8 cellular contexts compared by ENCODE assay signal in the genomic region with DNA sequence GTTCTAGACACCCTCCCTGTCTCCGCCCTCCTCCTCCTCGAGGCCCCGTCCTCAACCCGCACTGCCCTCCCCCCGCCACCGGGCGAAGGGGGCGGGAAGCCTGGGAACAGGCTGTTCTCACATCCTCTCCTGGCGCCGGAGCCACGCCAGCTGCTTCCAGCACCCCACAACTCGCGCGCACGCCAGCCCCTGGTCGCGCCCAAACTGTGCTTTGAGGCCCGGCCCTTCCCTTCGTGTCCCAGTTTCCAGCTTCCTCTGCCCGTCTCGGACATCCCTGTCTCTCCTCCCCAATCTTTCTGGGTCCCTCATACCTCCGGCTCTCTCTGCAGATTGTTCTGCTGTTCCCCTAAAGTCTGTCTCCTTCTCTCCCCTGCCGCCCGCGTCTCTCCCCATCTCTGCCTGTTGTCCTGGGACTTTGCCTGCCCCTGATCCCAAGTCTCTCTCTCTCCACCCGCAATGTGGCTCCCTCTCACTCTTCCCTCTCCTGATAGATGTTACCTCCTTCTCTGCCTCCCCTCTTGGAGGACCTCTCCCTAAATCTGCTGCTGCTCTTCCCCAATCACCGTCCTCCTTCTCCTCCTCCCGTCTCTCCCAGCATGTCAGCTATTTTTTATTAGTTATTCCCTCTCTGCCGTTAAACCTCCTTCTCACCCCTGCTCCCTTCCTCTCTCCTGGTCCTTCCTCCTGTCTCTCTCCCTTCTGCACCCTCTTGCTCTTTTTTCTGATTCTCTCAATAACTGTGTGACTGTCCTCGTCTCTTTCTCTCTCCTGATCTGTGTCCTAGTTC. TPM values are rescaled to one million over a fixed set of nuclear protein-coding genes. Genes with fewer than 3 reads are reported as not detected.
DNase-seq lines count a peak whose midpoint lies in the region; ATAC-seq and TF ChIP-seq lines count a peak whose summit lies in the region.

No MANE protein-coding gene starts in this region.

- H3K79me2 ChIP-seq in neural cell (replicated peaks; ENCODE audit: insufficient read depth, low read length), result no peaks in the 10 kb centered on the region

- no peaks in the 10 kb centered on the region for H3K9me3 ChIP-seq in neural cell (ENCODE audit: low read length)

- TF ChIP-seq EP300 in neural cell (conservative IDR thresholded peaks at IDR 0.05; ENCODE audit: poor library complexity, severe bottlenecking), result no peak

- H3K27me3 Mint-ChIP-seq in activated T-cell treated with anti-CD3 and anti-CD28 coated beads, Interleukin-2, amount 50 U/mL, for 72 hours (ENCODE audit: low read depth), result peaks cover 42% of the 10 kb centered on the region

- H3K9ac ChIP-seq in neural cell (ENCODE audit: low read length), result peak overlapping the region; percentile 79

- TF ChIP-seq RAD21 in neural cell (conservative IDR thresholded peaks at IDR 0.05), result no peak

- H3K4me3 Mint-ChIP-seq in activated T-cell treated with anti-CD3 and anti-CD28 coated beads, Interleukin-2, amount 50 U/mL, for 72 hours, result no peak overlapping the region

- no peaks in the 10 kb centered on the region for H3K9me2 ChIP-seq in neural cell (ENCODE audit: insufficient read depth, low read length)

- H3K36me3 Mint-ChIP-seq in activated T-cell treated with anti-CD3 and anti-CD28 coated beads, Interleukin-2, amount 50 U/mL, for 72 hours (ENCODE audit: insufficient read depth in 2 of 2), result peaks cover 2 to 5% of the 10 kb centered on the region in 2 donors

- no peak overlapping the region for H3K27ac Mint-ChIP-seq in activated T-cell treated with anti-CD3 and anti-CD28 coated beads, Interleukin-2, amount 50 U/mL, for 72 hours

- H3K36me3 ChIP-seq in neural cell (ENCODE audit: insufficient read depth, low read length), result no peaks in the 10 kb centered on the region

- DNase-seq in Ammon's horn (ENCODE audit: low spot score), result peak; percentile 87
- DNase-seq in NCI-H748 (lab: John Stamatoyannopoulos, UW; ENCODE audit: unreplicated experiment), result peak; percentile 79
- peak; percentile 38 for DNase-seq in fibroblast of the conjunctiva (ENCODE audit: low read depth)
- DNase-seq in activated gamma-delta T cell treated with Interleukin-2 at 50 U/mL for 16 hours, result no peak
- no peak for DNase-seq in activated T-cell treated with anti-CD3 and anti-CD28 coated beads, Interleukin-2, amount 50 U/mL, for 72 hours
- DNase-seq in stimulated activated CD4-positive, alpha-beta T cell treated with anti-CD3 and anti-CD28 coated beads, Interleukin-4, amount 100 ng/mL, for 4 hours, result no peak
- DNase-seq in T-helper 9 cell, result no peak

- H3K9me3 Mint-ChIP-seq in activated T-cell treated with anti-CD3 and anti-CD28 coated beads, Interleukin-2, amount 50 U/mL, for 72 hours, result no peaks in the 10 kb centered on the region

- H3K27me3 ChIP-seq in neural cell (ENCODE audit: insufficient read depth, low read depth, low read length), result no peaks in the 10 kb centered on the region

- ATAC-seq in activated T-cell treated with anti-CD3 and anti-CD28 coated beads, Interleukin-2, amount 50 U/mL, for 72 hours (replicated peaks in 1 of 2), result no peak

- H3K4me3 ChIP-seq in neural cell (ENCODE audit: low read length), result peak overlapping the region; percentile 65

- no peak for TF ChIP-seq CTCF in neural cell (IDR thresholded peaks at IDR 0.05; ENCODE audit: poor library complexity, severe bottlenecking)

- H3K4me2 ChIP-seq in neural cell (ENCODE audit: low read length), result peak overlapping the region; percentile 79

- H4K20me1 ChIP-seq in neural cell (ENCODE audit: insufficient read depth), result no peaks in the 10 kb centered on the region

- peak overlapping the region; percentile 98 for H3K27ac ChIP-seq in neural cell (ENCODE audit: low read length)

- peaks cover 27% of the 10 kb centered on the region for H3K4me1 Mint-ChIP-seq in activated T-cell treated with anti-CD3 and anti-CD28 coated beads, Interleukin-2, amount 50 U/mL, for 72 hours (ENCODE audit: low read depth)

- no peaks in the 10 kb centered on the region for H3F3A ChIP-seq in neural cell (ENCODE audit: insufficient read depth, low read length, poor library complexity, severe bottlenecking)

- H2AFZ ChIP-seq in neural cell (ENCODE audit: low read depth, low read length), result peak overlapping the region; percentile 34

TF ChIP-seq in neural cell, 6 proteins besides CTCF, POLR2A, EP300 and RAD21:
- TF ChIP-seq, protein P1, sequence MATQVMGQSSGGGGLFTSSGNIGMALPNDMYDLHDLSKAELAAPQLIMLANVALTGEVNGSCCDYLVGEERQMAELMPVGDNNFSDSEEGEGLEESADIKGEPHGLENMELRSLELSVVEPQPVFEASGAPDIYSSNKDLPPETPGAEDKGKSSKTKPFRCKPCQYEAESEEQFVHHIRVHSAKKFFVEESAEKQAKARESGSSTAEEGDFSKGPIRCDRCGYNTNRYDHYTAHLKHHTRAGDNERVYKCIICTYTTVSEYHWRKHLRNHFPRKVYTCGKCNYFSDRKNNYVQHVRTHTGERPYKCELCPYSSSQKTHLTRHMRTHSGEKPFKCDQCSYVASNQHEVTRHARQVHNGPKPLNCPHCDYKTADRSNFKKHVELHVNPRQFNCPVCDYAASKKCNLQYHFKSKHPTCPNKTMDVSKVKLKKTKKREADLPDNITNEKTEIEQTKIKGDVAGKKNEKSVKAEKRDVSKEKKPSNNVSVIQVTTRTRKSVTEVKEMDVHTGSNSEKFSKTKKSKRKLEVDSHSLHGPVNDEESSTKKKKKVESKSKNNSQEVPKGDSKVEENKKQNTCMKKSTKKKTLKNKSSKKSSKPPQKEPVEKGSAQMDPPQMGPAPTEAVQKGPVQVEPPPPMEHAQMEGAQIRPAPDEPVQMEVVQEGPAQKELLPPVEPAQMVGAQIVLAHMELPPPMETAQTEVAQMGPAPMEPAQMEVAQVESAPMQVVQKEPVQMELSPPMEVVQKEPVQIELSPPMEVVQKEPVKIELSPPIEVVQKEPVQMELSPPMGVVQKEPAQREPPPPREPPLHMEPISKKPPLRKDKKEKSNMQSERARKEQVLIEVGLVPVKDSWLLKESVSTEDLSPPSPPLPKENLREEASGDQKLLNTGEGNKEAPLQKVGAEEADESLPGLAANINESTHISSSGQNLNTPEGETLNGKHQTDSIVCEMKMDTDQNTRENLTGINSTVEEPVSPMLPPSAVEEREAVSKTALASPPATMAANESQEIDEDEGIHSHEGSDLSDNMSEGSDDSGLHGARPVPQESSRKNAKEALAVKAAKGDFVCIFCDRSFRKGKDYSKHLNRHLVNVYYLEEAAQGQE (IDR thresholded peaks at IDR 0.05; ENCODE audit: borderline replicate concordance), result no peak
- TF ChIP-seq TAF1 (IDR thresholded peaks at IDR 0.05; ENCODE audit: low read depth), result peak; percentile 37
- TF ChIP-seq POLR2AphosphoS5 (IDR thresholded peaks at IDR 0.05), result peak; percentile 62

RNA-seq across cellular contexts. Expression of gene DPF1, which starts 14.2 kb away (rescaled TPM):
- polyA plus RNA-seq in neural cell, result 118 and 132 TPM in 2 replicates
- polyA minus RNA-seq in neural cell, result 48.9 and 54.5 TPM in 2 replicates
- under 1 TPM; 0.65 to 0.99 TPM for total RNA-seq in activated T-cell treated with anti-CD3 and anti-CD28 coated beads, Interleukin-2, amount 50 U/mL, for 72 hours

RNA-seq across cellular contexts. Expression of gene PPP1R14A, which starts 46.3 kb away (rescaled TPM):
- not detected in 2 replicates for polyA plus RNA-seq in neural cell
- polyA minus RNA-seq in neural cell, result not detected in 2 replicates
- 1 to 10 TPM; 1.7 to 3.8 TPM for total RNA-seq in activated T-cell treated with anti-CD3 and anti-CD28 coated beads, Interleukin-2, amount 50 U/mL, for 72 hours

RNA-seq across cellular contexts. Expression of gene SPINT2, which starts 54.5 kb away (rescaled TPM):
- polyA plus RNA-seq in neural cell, result 236 and 378 TPM in 2 replicates
- 121 and 122 TPM in 2 replicates for polyA minus RNA-seq in neural cell
- 100 to 1,000 TPM in 1 of 2 donors, 10 to 100 TPM in 1; 89.1 to 115 TPM for total RNA-seq in activated T-cell treated with anti-CD3 and anti-CD28 coated beads, Interleukin-2, amount 50 U/mL, for 72 hours

Comparison
In these comparisons a context has a peak if more than half of its experiments do, and no peak if none do; other contexts are left out.
1. DNase-seq: peak in Ammon's horn (single experiment), NCI-H748 (single experiment) and fibroblast of the conjunctiva (single experiment); none in activated gamma-delta T cell treated with Interleukin-2 at 50 U/mL for 16 hours (single experiment), activated T-cell treated with anti-CD3 and anti-CD28 coated beads, Interleukin-2, amount 50 U/mL, for 72 hours (0 of 2), stimulated activated CD4-positive, alpha-beta T cell treated with anti-CD3 and anti-CD28 coated beads, Interleukin-4, amount 100 ng/mL, for 4 hours (0 of 2) and T-helper 9 cell (single experiment).